ENCODE assay signal across 6 cellular contexts in genomic region chr7:108363659-108364058, GRCh38.
"Had no signal": no experiment of that assay in that cellular context is flagged by ENCODE, and none has a peak within 500 bp of the region (broad histone marks: within the 10 kb centered on the region; RNA-seq: fewer than 3 reads in every experiment).

No MANE protein-coding gene starts in this region.

- H3K9ac ChIP-seq: KMS-11 had no signal

- DNase-seq: Karpas-422, KBM-7, KG1 had no signal

- H3K27ac ChIP-seq: HL-60, KMS-11 had no signal

- H3K4me2 ChIP-seq: KMS-11 had no signal

- FAIRE-seq: HTR-8/SVneo had no signal
